ENCODE assay signal across 16 cellular contexts in genomic region chr11:35033011-35033410, GRCh38.
"Had no signal": no experiment of that assay in that cellular context is flagged by ENCODE, and none has a peak within 500 bp of the region (broad histone marks: within the 10 kb centered on the region; RNA-seq: fewer than 3 reads in every experiment).

No MANE protein-coding gene starts in this region.

- H3K36me3 Mint-ChIP-seq: brain, type B pancreatic cell had no signal

- H3K9me3 ChIP-seq: gastroesophageal sphincter, left ventricle myocardium inferior, right atrium auricular region had no signal

- H3K27ac ChIP-seq: gastroesophageal sphincter, left ventricle myocardium inferior, right atrium auricular region, WERI-Rb-1 had no signal

- DNase-seq: activated CD4-positive, alpha-beta T cell treated with anti-CD3 and anti-CD28 coated beads for 48 hours; activated effector memory CD4-positive, alpha-beta T cell treated with anti-CD3 and anti-CD28 coated beads, Interleukin-2, amount 50 U/mL, for 16 hours; activated T-cell treated with anti-CD3 and anti-CD28 coated beads, Interleukin-2, amount 50 U/mL, for 1 hour; amygdala; effector memory CD8-positive, alpha-beta T cell; islet precursor cell; left ventricle myocardium inferior; SW 1271; T-helper 9 cell; WERI-Rb-1 had no signal

- H3K27ac Mint-ChIP-seq: activated naive CD4-positive, alpha-beta T cell treated with anti-CD3 and anti-CD28 coated beads, Interleukin-2, amount 50 U/mL, for 72 hours; brain; type B pancreatic cell had no signal

- H3K4me3 Mint-ChIP-seq: brain; effector memory CD8-positive, alpha-beta T cell; type B pancreatic cell had no signal

- H3K27me3 Mint-ChIP-seq: effector memory CD8-positive, alpha-beta T cell; type B pancreatic cell had no signal

- H3K4me3 ChIP-seq: gastroesophageal sphincter, left ventricle myocardium inferior, right atrium auricular region, skin epidermis had no signal

- ATAC-seq: activated naive CD4-positive, alpha-beta T cell treated with anti-CD3 and anti-CD28 coated beads, Interleukin-2, amount 50 U/mL, for 72 hours; effector memory CD8-positive, alpha-beta T cell; gastroesophageal sphincter had no signal

- H3K36me3 ChIP-seq: gastroesophageal sphincter, left ventricle myocardium inferior, right atrium auricular region, WERI-Rb-1 had no signal

- H3K27me3 ChIP-seq: gastroesophageal sphincter, right atrium auricular region had no signal
